In the genomic region with DNA sequence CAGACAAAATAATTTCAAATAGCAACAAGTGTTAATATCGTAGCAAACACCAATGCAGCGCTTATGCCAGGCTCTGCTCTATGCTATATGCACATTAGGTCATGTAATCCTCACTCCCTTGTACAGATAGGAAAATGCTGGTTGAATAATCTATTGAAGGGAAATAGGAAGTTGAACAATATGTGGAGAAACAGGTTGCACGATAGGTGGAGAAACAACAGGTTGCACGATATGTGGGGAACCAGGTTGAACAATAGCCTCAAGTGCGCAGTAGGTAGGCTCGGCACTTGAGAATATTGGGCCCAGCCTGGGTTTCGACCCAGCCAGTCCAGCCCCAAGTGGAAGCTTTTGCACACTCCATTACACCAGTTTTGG, we compare ENCODE assay signal across 12 cellular contexts.
A peak's percentile ranks its signal among the peaks of the same experiment; 100 is the strongest.
DNase-seq lines count a peak whose midpoint lies in the region; ATAC-seq, FAIRE-seq and TF ChIP-seq lines count a peak whose summit lies in the region.
"Had no signal": no experiment of that assay in that cellular context is flagged by ENCODE, and none has a peak within 500 bp of the region (broad histone marks: within the 10 kb centered on the region; RNA-seq: fewer than 3 reads in every experiment).

No MANE protein-coding gene starts in this region.

- H3K4me3 ChIP-seq in heart right ventricle (peak overlapping the region in 7 of 10 donors; percentile 26 to 73 (median 65)), muscle layer of duodenum (ENCODE audit: low read depth in 1 of 2, low read length in 2 of 2) (peak overlapping the region; percentile 62 to 80)

- H3K9me3 Mint-ChIP-seq in brain = no peaks in the 10 kb centered on the region
- H3K9me3 Mint-ChIP-seq: central memory CD8-positive, alpha-beta T cell had no signal

- intact Hi-C loops in heart right ventricle (cut with DNase I) (loop anchor here in 7 of 10 donors (5.0 to 10.0 kb wide), 6 partner anchors 81 to 301 kb away; a partner anchor contains a TSS), left cardiac atrium (cut with DNase I) (loop anchor here in 1 of 2 donors (5.0 kb wide), 1 partner anchor 88 kb away; no protein-coding TSS in a partner anchor)

- peaks cover 24% of the 10 kb centered on the region for H3K4me1 Mint-ChIP-seq in brain

- 83 to 86% methylated on average over 7 of the region's 7 CpGs for WGBS in heart right ventricle, 2 donors

- H3K27me3 ChIP-seq in heart right ventricle (peaks cover 0 to 9% (median 0%) of the 10 kb centered on the region in 7 donors), muscle layer of duodenum (ENCODE audit: low read depth, low read length) (no peaks in the 10 kb centered on the region)

- H3K27ac Mint-ChIP-seq in brain = peak overlapping the region in 4 of 5 experiments; percentile 10 to 85 (median 37)

- peaks cover 16% of the 10 kb centered on the region for H3K27me3 Mint-ChIP-seq in brain

- peak overlapping the region; percentile 78 to 84 (median 81) for H3K4me3 Mint-ChIP-seq in brain
- H3K4me3 Mint-ChIP-seq: central memory CD8-positive, alpha-beta T cell had no signal

- no peaks in the 10 kb centered on the region for H3K36me3 Mint-ChIP-seq in brain

- TF ChIP-seq CTCF in heart right ventricle (IDR thresholded peaks at IDR 0.05) (no peak), brain (conservative IDR thresholded peaks at IDR 0.05) (no peak)

- no peak for DNase-seq in heart right ventricle
- no peak for DNase-seq in left cardiac atrium
- no peak for DNase-seq in urothelium cell line (ENCODE audit: low spot score)
- no peak for DNase-seq in NCI-H1694 (lab: John Stamatoyannopoulos, UW)
- DNase-seq in GM19239 (ENCODE audit: insufficient read length, low spot score) = no peak
- DNase-seq in SK-N-DZ (ENCODE audit: low spot score) = no peak
- DNase-seq: BE2C, NCI-H1436 treated with DMSO at 0.1 percent for 48 hours had no signal

- H3K36me3 ChIP-seq in heart right ventricle = no peaks in the 10 kb centered on the region
- H3K36me3 ChIP-seq in muscle layer of duodenum (ENCODE audit: control insufficient read depth in 1 of 2, insufficient read depth in 2 of 2, low read length in 2 of 2) = no peaks in the 10 kb centered on the region
- H3K36me3 ChIP-seq: BE2C had no signal

- H3K9me3 ChIP-seq in heart right ventricle (no peaks in the 10 kb centered on the region), muscle layer of duodenum (ENCODE audit: control insufficient read depth in 1 of 2, low read length in 2 of 2) (no peaks in the 10 kb centered on the region)
- H3K9me3 ChIP-seq: BE2C had no signal

- ATAC-seq in heart right ventricle = no peak
- no peak for ATAC-seq in left cardiac atrium

- FAIRE-seq in urothelium cell line (lab: Jason Lieb, UNC) (peak; percentile 17), GM19239 (lab: Jason Lieb, UNC) (no peak)
- FAIRE-seq: TTC549 had no signal

- H3K27ac ChIP-seq in heart right ventricle (peak overlapping the region in 9 of 10 donors; percentile 57 to 90 (median 86)), muscle layer of duodenum (ENCODE audit: low read length) (no peak overlapping the region)

- H3K4me1 ChIP-seq in heart right ventricle = peaks cover 6 to 44% (median 19%) of the 10 kb centered on the region in 9 donors
- H3K4me1 ChIP-seq in muscle layer of duodenum (ENCODE audit: control insufficient read depth in 1 of 2, insufficient read depth in 2 of 2, low read length in 2 of 2) = peaks cover 0 to 9% of the 10 kb centered on the region in 2 donors
- H3K4me1 ChIP-seq: BE2C had no signal
